In the genomic region with DNA sequence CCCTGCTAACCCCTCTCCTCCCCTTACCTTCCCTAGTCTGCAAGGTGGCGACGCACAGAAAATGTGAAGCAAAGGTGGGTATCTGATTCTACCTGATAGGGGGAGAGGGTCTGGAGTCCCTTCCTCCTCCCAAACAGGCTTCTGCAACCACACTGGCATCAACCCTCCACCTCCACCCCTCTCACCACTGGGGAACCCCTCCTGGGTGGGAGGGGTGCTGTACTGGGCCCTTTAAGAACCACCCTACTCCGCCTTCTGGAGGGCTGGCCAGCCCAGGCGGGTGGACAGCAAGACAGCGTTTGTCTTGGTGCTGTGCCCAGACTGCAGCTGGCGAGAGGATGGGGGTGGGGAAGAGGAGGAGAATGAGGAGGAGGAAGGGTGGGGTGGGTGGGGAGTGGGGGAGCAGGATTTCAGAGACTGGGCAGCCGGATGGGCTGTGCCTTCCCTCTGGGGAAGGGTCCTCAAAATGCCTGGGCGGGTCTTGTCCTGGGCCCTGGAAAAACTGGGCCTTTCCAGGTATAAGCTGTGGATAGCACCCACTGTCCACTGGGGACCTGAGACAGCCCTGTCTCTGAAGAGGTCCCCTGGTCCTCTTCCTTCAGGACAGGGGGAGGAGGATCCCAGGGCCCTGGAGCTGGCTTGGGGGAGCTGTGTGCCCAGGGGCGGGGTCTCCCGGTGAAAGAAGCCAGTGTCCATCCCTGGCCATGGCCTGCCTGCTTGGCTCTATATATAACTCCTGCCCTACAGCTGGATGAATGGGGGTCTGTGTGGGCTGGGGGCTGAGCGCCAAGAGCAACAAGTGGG, we compare ENCODE assay signal across 8 cellular contexts. TPM values are rescaled to one million over a fixed set of nuclear protein-coding genes. Genes with fewer than 3 reads are reported as not detected.
DNase-seq lines count a peak whose midpoint lies in the region; ATAC-seq lines count a peak whose summit lies in the region.

No MANE protein-coding gene starts in this region.

- DNase-seq in ELR (ENCODE audit: low read depth) (peak; percentile 51), SK-MEL-5 (ENCODE audit: low read depth, low spot score) (peak; percentile 38), Right ventricle myocardium inferior (ENCODE audit: missing footprints) (peak; percentile 95), putamen (ENCODE audit: low spot score) (peak; percentile 96)
- DNase-seq in central memory CD4-positive, alpha-beta T cell: no peak

- in situ Hi-C loops in SK-MEL-5 (cut with HindIII; ENCODE audit: low pct_unique_long_range_greater_than_20kb, low sequenced_read_pairs): no loop called here

- intact Hi-C loops in Right ventricle myocardium inferior (cut with DNase I): loop anchor here (1.0 kb wide), 1 partner anchor 11 kb away; no protein-coding TSS in a partner anchor

- ATAC-seq in Right ventricle myocardium inferior (peak; percentile 34), GM21717 (IDR thresholded peaks at IDR 0.05; ENCODE audit: unreplicated experiment) (no peak), esophagus mucosa (no peak), GM18511 (IDR thresholded peaks at IDR 0.05; ENCODE audit: unreplicated experiment) (no peak)

RNA-seq across cellular contexts. Expression of gene TNS2, which starts 2.8 kb away (rescaled TPM):
- 13.9 and 15.9 TPM in 2 replicates for total RNA-seq in SK-MEL-5 (2014; rRNA removed; shearing (Covaris generic))
- 22.8 and 24.2 TPM in 2 replicates for polyA plus RNA-seq in SK-MEL-5 (2015; cell fraction: cytosol; rRNA removed)
- polyA plus RNA-seq in SK-MEL-5 (2015; cell fraction: nucleus; rRNA removed): 101 and 107 TPM in 2 replicates
- total RNA-seq in Right ventricle myocardium inferior (122 TPM), esophagus mucosa (10.6 TPM)

RNA-seq across cellular contexts. Expression of gene SPRYD3, which starts 26.6 kb away (rescaled TPM):
- 31.8 and 32.4 TPM in 2 replicates for total RNA-seq in SK-MEL-5 (2014; rRNA removed; shearing (Covaris generic))
- polyA plus RNA-seq in SK-MEL-5 (2015; cell fraction: cytosol; rRNA removed): 20.7 and 21.0 TPM in 2 replicates
- 8.5 and 12.0 TPM in 2 replicates for polyA plus RNA-seq in SK-MEL-5 (2015; cell fraction: nucleus; rRNA removed)
- total RNA-seq in Right ventricle myocardium inferior (41.0 TPM), esophagus mucosa (29.3 TPM)

RNA-seq across cellular contexts. Expression of gene IGFBP6, which starts 44.8 kb away (rescaled TPM):
- total RNA-seq in SK-MEL-5 (2014; rRNA removed; shearing (Covaris generic)): 1.7 and 1.9 TPM in 2 replicates
- 2.0 and 4.6 TPM in 2 replicates for polyA plus RNA-seq in SK-MEL-5 (2015; cell fraction: cytosol; rRNA removed)
- polyA plus RNA-seq in SK-MEL-5 (2015; cell fraction: nucleus; rRNA removed): 3.1 TPM in 1 of 2 replicates, not detected in the other
- total RNA-seq in Right ventricle myocardium inferior: 54.3 TPM
- total RNA-seq in esophagus mucosa: 50.5 TPM

RNA-seq across cellular contexts. Expression of gene EIF4B, which starts 46.4 kb away (rescaled TPM):
- 995 and 1,087 TPM in 2 replicates for total RNA-seq in SK-MEL-5 (2014; rRNA removed; shearing (Covaris generic))
- 424 and 486 TPM in 2 replicates for polyA plus RNA-seq in SK-MEL-5 (2015; cell fraction: cytosol; rRNA removed)
- 135 and 229 TPM in 2 replicates for polyA plus RNA-seq in SK-MEL-5 (2015; cell fraction: nucleus; rRNA removed)
- total RNA-seq in Right ventricle myocardium inferior (416 TPM), esophagus mucosa (344 TPM)

RNA-seq across cellular contexts. Expression of gene SOAT2, which starts 50.7 kb away (rescaled TPM):
- not detected in 2 replicates for total RNA-seq in SK-MEL-5 (2014; rRNA removed; shearing (Covaris generic))
- not detected in 2 replicates for polyA plus RNA-seq in SK-MEL-5 (2015; cell fraction: cytosol; rRNA removed)
- not detected in 2 replicates for polyA plus RNA-seq in SK-MEL-5 (2015; cell fraction: nucleus; rRNA removed)
- total RNA-seq in Right ventricle myocardium inferior (not detected), esophagus mucosa (not detected)

Comparison
In these comparisons a context has a peak if more than half of its experiments do, and no peak if none do; other contexts are left out.
1. RNA of gene IGFBP6, which starts 44.8 kb away (total RNA-seq): 54.3 TPM in Right ventricle myocardium inferior (single experiment) and 50.5 TPM in esophagus mucosa (single experiment); 1.7 to 1.9 TPM in SK-MEL-5; every median in the first group is over 10 times any median in the second.